In genomic region chr9:73200694-73201432, GRCh38 we compare ENCODE assay signal across 10 cellular contexts. TPM values are rescaled to one million over a fixed set of nuclear protein-coding genes. Genes with fewer than 3 reads are reported as not detected.
DNase-seq lines count a peak whose midpoint lies in the region; ATAC-seq and TF ChIP-seq lines count a peak whose summit lies in the region.
"Had no signal": no experiment of that assay in that cellular context is flagged by ENCODE, and none has a peak within 500 bp of the region (broad histone marks: within the 10 kb centered on the region; RNA-seq: fewer than 3 reads in every experiment).

No MANE protein-coding gene starts in this region.

- intact Hi-C loops in PC-9 (cut with micrococcal nuclease; ENCODE audit: unreplicated experiment) = loop anchor here (1.0 to 10.0 kb wide), 8 partner anchors 330 to 1370 kb away; no protein-coding TSS in a partner anchor

- H3K4me3 ChIP-seq in PC-9 (peak overlapping the region; percentile 31; the same call in 1 of the 2 replicates), epithelial cell of esophagus (ENCODE audit: low read length) (no peak overlapping the region)
- H3K4me3 ChIP-seq: BLaER1 had no signal

- H3K27ac ChIP-seq in PC-9 = no peak overlapping the region
- H3K27ac ChIP-seq: BLaER1 had no signal

- H3K4me1 ChIP-seq in PC-9 (replicated peaks; ENCODE audit: insufficient read depth) = peaks cover 8% of the 10 kb centered on the region; the same call in 1 of the 2 replicates
- H3K4me1 ChIP-seq: BLaER1 had no signal

- H2AFZ ChIP-seq in PC-9 = 0 out of 2 replicates have a peak overlapping the region, but pooled peaks have one; percentile 53

- no peaks in the 10 kb centered on the region for H3K36me3 ChIP-seq in PC-9 (ENCODE audit: low read depth)
- H3K36me3 ChIP-seq: BLaER1 had no signal

- no peaks in the 10 kb centered on the region for H3F3A ChIP-seq in PC-9 (ENCODE audit: insufficient read depth, low read depth)

- H3K9me3 ChIP-seq in PC-9 (ENCODE audit: insufficient read depth, low read depth) = no peaks in the 10 kb centered on the region
- H3K9me3 ChIP-seq: BLaER1 had no signal

- no peaks in the 10 kb centered on the region for H3K27me3 ChIP-seq in PC-9 (ENCODE audit: insufficient read depth, low read depth)
- H3K27me3 ChIP-seq: BLaER1 had no signal

- H3K4me2 ChIP-seq in PC-9 = peak overlapping the region; percentile 77
- H3K4me2 ChIP-seq: BLaER1 had no signal

- H3K79me2 ChIP-seq in PC-9 (ENCODE audit: low read depth) = no peaks in the 10 kb centered on the region

- 0 out of 2 replicates have a peak, but pooled peaks cover 3% of the 10 kb centered on the region for H3K9me2 ChIP-seq in PC-9 (ENCODE audit: insufficient read depth)

- peak; percentile 76 for TF ChIP-seq CTCF in PC-9 (conservative IDR thresholded peaks at IDR 0.05)
- peak; percentile 51 for TF ChIP-seq CTCF in epithelial cell of esophagus (IDR thresholded peaks at IDR 0.05; ENCODE audit: insufficient read depth, low read depth, low read length, missing control alignments)

- BruUV-seq in PC-9 (replicated peaks; lab: Mats Ljungman, UMichigan) = no TSS peak

- CTCF ChIA-PET in PC-9 (lab: Charles Lee) = interaction anchor here (0.7 to 2.1 kb wide), 7 partner anchors 44 to 1409 kb away, joined by 3 to 28 read pairs (median 10); no protein-coding TSS in a partner anchor

- DNase-seq in DMS 273 (lab: John Stamatoyannopoulos, UW; ENCODE audit: unreplicated experiment) = peak; percentile 68
- no peak for DNase-seq in DMS 273 treated with DMSO at 0.1 percent for 48 hours (lab: John Stamatoyannopoulos, UW)
- DNase-seq in PC-9 = peak in 1 of 2 experiments; percentile 8
- DNase-seq in epithelial cell of esophagus (ENCODE audit: low read depth) = peak; percentile 38
- DNase-seq in renal cortical epithelial cell (ENCODE audit: low read depth) = peak; percentile 56
- DNase-seq in activated naive CD4-positive, alpha-beta T cell (lab: John Stamatoyannopoulos, UW) = no peak
- DNase-seq: naive B cell had no signal

- POLR2A ChIA-PET in PC-9 (lab: Charles Lee; ENCODE audit: unreplicated experiment) = no interaction called here

- no peaks in the 10 kb centered on the region for H4K20me1 ChIP-seq in PC-9 (ENCODE audit: insufficient read depth)
- H4K20me1 ChIP-seq: BLaER1 had no signal

- ATAC-seq in HG03354 (IDR thresholded peaks at IDR 0.05; ENCODE audit: poor library complexity, severe bottlenecking, unreplicated experiment) (peak; percentile 66), HG03025 (IDR thresholded peaks at IDR 0.05; ENCODE audit: low FRiP score, unreplicated experiment) (no peak)

RNA-seq across cellular contexts. Expression of gene ANXA1, which starts 49.2 kb away (rescaled TPM):
- total RNA-seq in PC-9 (2021) = 653 and 753 TPM in 2 replicates
- total RNA-seq in renal cortical epithelial cell = 426 and 600 TPM in 2 replicates

Comparison
In these comparisons a context has a peak if more than half of its experiments do, and no peak if none do; other contexts are left out.
1. DNase-seq: peak in DMS 273 (single experiment), epithelial cell of esophagus (single experiment) and renal cortical epithelial cell (single experiment); none in DMS 273 treated with DMSO at 0.1 percent for 48 hours (single experiment) and activated naive CD4-positive, alpha-beta T cell (0 of 4).